In the genomic region with DNA sequence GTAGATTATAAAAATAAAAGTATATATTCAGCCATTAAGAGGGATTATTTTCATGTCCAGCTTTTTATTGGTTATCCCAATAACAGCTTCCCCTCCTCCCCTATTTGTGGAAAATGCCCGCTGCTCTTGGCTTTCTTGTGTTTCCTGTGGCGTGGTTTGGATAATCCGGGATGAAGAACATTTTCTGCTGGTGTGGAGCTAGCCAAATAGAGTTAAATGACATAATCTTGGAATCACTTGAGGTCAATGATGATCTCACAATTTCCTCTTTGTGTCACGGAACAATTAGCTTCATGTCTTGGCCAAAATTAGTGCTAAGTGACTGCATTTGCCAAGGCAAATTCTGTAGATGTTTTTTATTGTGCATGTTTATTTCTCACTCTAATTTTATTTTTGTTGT, we compare ENCODE assay signal across 17 cellular contexts.
DNase-seq lines count a peak whose midpoint lies in the region; ATAC-seq, FAIRE-seq and TF ChIP-seq lines count a peak whose summit lies in the region.
"Had no signal": no experiment of that assay in that cellular context is flagged by ENCODE, and none has a peak within 500 bp of the region (broad histone marks: within the 10 kb centered on the region; RNA-seq: fewer than 3 reads in every experiment).

No MANE protein-coding gene starts in this region.

- H3K4me1 ChIP-seq in astrocyte (ENCODE audit: insufficient read depth, low read length) (no peaks in the 10 kb centered on the region), endothelial cell of umbilical vein (ENCODE audit: control insufficient read depth, extremely low read depth, insufficient read depth, low read length) (no peaks in the 10 kb centered on the region)
- H3K4me1 ChIP-seq: BE2C had no signal

- no peak overlapping the region for H3K4me2 ChIP-seq in astrocyte (ENCODE audit: low read length)
- no peak overlapping the region for H3K4me2 ChIP-seq in endothelial cell of umbilical vein (ENCODE audit: insufficient read depth, low read length)

- no peak overlapping the region for H3K9ac ChIP-seq in astrocyte (ENCODE audit: low read length)
- no peak overlapping the region for H3K9ac ChIP-seq in endothelial cell of umbilical vein (replicated peaks; ENCODE audit: extremely low read depth, insufficient read depth, low read length)

- no peak overlapping the region for H3K27ac ChIP-seq in astrocyte (ENCODE audit: low read depth, low read length)
- H3K27ac ChIP-seq in endothelial cell of umbilical vein (ENCODE audit: insufficient read depth, low read depth, low read length), result no peak overlapping the region
- H3K27ac ChIP-seq: RWPE1 had no signal

- peaks cover 3% of the 10 kb centered on the region for H3K27me3 Mint-ChIP-seq in astrocyte (ENCODE audit: low read depth, unreplicated experiment)

- H2AFZ ChIP-seq in astrocyte (ENCODE audit: low read depth, low read length) (no peak overlapping the region), endothelial cell of umbilical vein (ENCODE audit: low read depth, low read length) (no peak overlapping the region)

- no peak for TF ChIP-seq POLR2A in endothelial cell of umbilical vein (IDR thresholded peaks at IDR 0.05; ENCODE audit: low read depth, low read length)
- TF ChIP-seq POLR2A in GM12892 (IDR thresholded peaks at IDR 0.05; ENCODE audit: low read depth, low read length), result no peak

- H3K27me3 ChIP-seq in astrocyte (ENCODE audit: insufficient read depth, low read length), result no peaks in the 10 kb centered on the region
- H3K27me3 ChIP-seq in endothelial cell of umbilical vein (ENCODE audit: control insufficient read depth in 2 of 2, insufficient read depth in 2 of 2, low read length in 2 of 2), result peaks cover 4 to 25% of the 10 kb centered on the region in 2 experiments
- H3K27me3 ChIP-seq: BE2C had no signal

- H3K4me3 Mint-ChIP-seq in astrocyte (ENCODE audit: unreplicated experiment), result no peak overlapping the region
- H3K4me3 Mint-ChIP-seq: CD4-positive, alpha-beta T cell; H9 had no signal

- no peak overlapping the region for H3K27ac Mint-ChIP-seq in astrocyte (ENCODE audit: unreplicated experiment)
- H3K27ac Mint-ChIP-seq: CD4-positive, alpha-beta T cell had no signal

- H3K79me2 ChIP-seq in astrocyte (ENCODE audit: insufficient read depth, low read length) (no peaks in the 10 kb centered on the region), endothelial cell of umbilical vein (ENCODE audit: control insufficient read depth, insufficient read depth, low read length) (no peaks in the 10 kb centered on the region)

- no peak for ATAC-seq in GM19463 (IDR thresholded peaks at IDR 0.05; ENCODE audit: unreplicated experiment)
- ATAC-seq: PC-3 had no signal

- no peaks in the 10 kb centered on the region for H3K9me1 ChIP-seq in endothelial cell of umbilical vein (replicated peaks; ENCODE audit: control insufficient read depth, extremely low read depth, insufficient read depth, low read length)

- CTCF ChIA-PET in endothelial cell of umbilical vein (lab: Charles Lee), result interaction anchor here (0.9 to 2.3 kb wide), 4 partner anchors 11 to 93 kb away, joined by 3 to 5 read pairs (median 4); no protein-coding TSS in a partner anchor

- no peak overlapping the region for H3K4me3 ChIP-seq in astrocyte (ENCODE audit: insufficient read depth, low read depth, low read length)
- H3K4me3 ChIP-seq in endothelial cell of umbilical vein (replicated peaks in 1 of 3; ENCODE audit: insufficient read depth in 1 of 3, low read depth in 1 of 3, low read length in 3 of 3), result no peak overlapping the region

- H3K9me3 Mint-ChIP-seq in astrocyte (ENCODE audit: unreplicated experiment), result no peaks in the 10 kb centered on the region
- H3K9me3 Mint-ChIP-seq: CD4-positive, alpha-beta T cell; H9 had no signal

- no peaks in the 10 kb centered on the region for H3K9me3 ChIP-seq in astrocyte (ENCODE audit: insufficient read depth, low read depth, low read length)
- no peaks in the 10 kb centered on the region for H3K9me3 ChIP-seq in endothelial cell of umbilical vein (replicated peaks; ENCODE audit: control insufficient read depth, insufficient read depth, low read length)
- H3K9me3 ChIP-seq: BE2C had no signal

- H4K20me1 ChIP-seq in astrocyte (ENCODE audit: insufficient read depth, low read length), result no peaks in the 10 kb centered on the region
- no peaks in the 10 kb centered on the region for H4K20me1 ChIP-seq in endothelial cell of umbilical vein (replicated peaks; ENCODE audit: control insufficient read depth, extremely low read depth, insufficient read depth, low read length)

- dilution Hi-C loops in endothelial cell of umbilical vein (cut with MboI; ENCODE audit: extremely low pct_ligation_motif_present, low sequenced_read_pairs), result no loop called here

- no peaks in the 10 kb centered on the region for H3K4me1 Mint-ChIP-seq in astrocyte (ENCODE audit: low read depth, unreplicated experiment)

- intact Hi-C loops in endothelial cell of umbilical vein (cut with micrococcal nuclease), result no loop called here

- H3K36me3 ChIP-seq in astrocyte (ENCODE audit: insufficient read depth, low read length), result no peaks in the 10 kb centered on the region
- H3K36me3 ChIP-seq in endothelial cell of umbilical vein (ENCODE audit: control insufficient read depth in 2 of 2, extremely low read depth in 1 of 2, insufficient read depth in 2 of 2, low read length in 2 of 2), result no peaks in the 10 kb centered on the region
- H3K36me3 ChIP-seq: BE2C had no signal

- BruUV-seq in endothelial cell of umbilical vein (replicated peaks; lab: Mats Ljungman, UMichigan), result no TSS peak

- no peak for FAIRE-seq in astrocyte (lab: Jason Lieb, UNC)
- FAIRE-seq in endothelial cell of umbilical vein (lab: Jason Lieb, UNC), result no peak
- no peak for FAIRE-seq in GM12892 (lab: Jason Lieb, UNC)

- H3K36me3 Mint-ChIP-seq in astrocyte (ENCODE audit: low read depth, unreplicated experiment), result no peaks in the 10 kb centered on the region

- POLR2A ChIA-PET in endothelial cell of umbilical vein (lab: Charles Lee), result no interaction called here

- TF ChIP-seq CTCF in astrocyte (IDR thresholded peaks at IDR 0.05; ENCODE audit: insufficient read depth, low read depth, low read length) (no peak), endothelial cell of umbilical vein (IDR thresholded peaks at IDR 0.05; ENCODE audit: extremely low read depth in 1 of 2, insufficient read depth in 1 of 2, low read depth in 1 of 2, low read length in 2 of 2) (no peak)

- DNase-seq in LHCN-M2 (ENCODE audit: low read depth) (peak; percentile 10), astrocyte (ENCODE audit: low read depth) (peak; percentile 5), endothelial cell of umbilical vein (ENCODE audit: low read depth, low spot score) (peak; percentile 7), midbrain (lab: John Stamatoyannopoulos, UW) (peak; percentile 66), H4 (ENCODE audit: low spot score) (no peak), GM12892 (ENCODE audit: insufficient read length) (no peak)
- DNase-seq: BE2C; CD4-positive, alpha-beta T cell; H9; NCI-H1436; NCI-H2029 treated with DMSO at 0.1 percent for 48 hours; NCI-H2171 treated with DMSO at 0.1 percent for 48 hours; NCI-H446 treated with DMSO at 0.1 percent for 48 hours; NCI-H748 treated with DMSO at 0.1 percent for 48 hours; PC-3 had no signal

TF ChIP-seq in endothelial cell of umbilical vein, 7 proteins besides CTCF, POLR2A, EP300 and RAD21:
- no peak for TF ChIP-seq MYC (IDR thresholded peaks at IDR 0.05; ENCODE audit: low read depth, low read length)
- TF ChIP-seq JUN (IDR thresholded peaks at IDR 0.05; ENCODE audit: borderline replicate concordance, insufficient read depth, insufficient read length, low read depth), result no peak
- TF ChIP-seq POLR2AphosphoS5 (IDR thresholded peaks at IDR 0.05; ENCODE audit: insufficient read depth, low read depth, low read length), result no peak
- TF ChIP-seq, protein P1, sequence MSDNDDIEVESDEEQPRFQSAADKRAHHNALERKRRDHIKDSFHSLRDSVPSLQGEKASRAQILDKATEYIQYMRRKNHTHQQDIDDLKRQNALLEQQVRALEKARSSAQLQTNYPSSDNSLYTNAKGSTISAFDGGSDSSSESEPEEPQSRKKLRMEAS (IDR thresholded peaks at IDR 0.05; ENCODE audit: insufficient read depth, insufficient read length), result no peak
- no peak for TF ChIP-seq EZH2 (IDR thresholded peaks at IDR 0.05; ENCODE audit: borderline replicate concordance, low read depth, low read length, severe bottlenecking)
- no peak for TF ChIP-seq FOS (IDR thresholded peaks at IDR 0.05; ENCODE audit: borderline replicate concordance, insufficient read depth, low read length)
- no peak for TF ChIP-seq GATA2 (IDR thresholded peaks at IDR 0.05; ENCODE audit: insufficient read depth, insufficient read length, low read depth, low read length)

Comparison
In these comparisons a context has a peak if more than half of its experiments do, and no peak if none do; other contexts are left out.
1. DNase-seq: peak in LHCN-M2 (single experiment), astrocyte (single experiment), endothelial cell of umbilical vein (single experiment) and midbrain (single experiment); none in H4 (single experiment) and GM12892 (single experiment).